Comparison of ENCODE assay signal across 8 cellular contexts in the genomic region with DNA sequence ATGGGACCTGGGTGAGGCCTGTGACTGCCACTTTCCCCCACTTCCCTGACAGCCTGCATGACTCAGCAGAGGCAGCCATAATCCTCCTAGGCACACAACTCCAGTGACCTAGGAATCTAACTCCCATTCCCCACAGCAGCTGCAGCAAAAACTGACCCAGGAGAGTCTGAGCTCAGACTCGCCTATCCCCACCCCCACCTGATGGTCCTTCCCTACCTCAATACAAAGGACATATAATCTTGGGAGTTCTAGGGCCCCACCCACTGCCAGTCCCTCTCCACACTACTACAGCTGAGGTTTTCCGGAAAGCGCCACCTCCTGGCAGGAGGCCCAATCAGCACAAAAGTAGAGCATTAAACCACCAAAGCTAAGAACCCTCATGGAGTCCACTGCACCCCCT. TPM values are rescaled to one million over a fixed set of nuclear protein-coding genes. Genes with fewer than 3 reads are reported as not detected.
DNase-seq lines count a peak whose midpoint lies in the region; FAIRE-seq and TF ChIP-seq lines count a peak whose summit lies in the region.
"Not testable (repeated sequence)": the region's sequence is repeated elsewhere in the genome, so short reads cannot be mapped to it uniquely, and the experiment has no call there.

No MANE protein-coding gene starts in this region.

- H4K20me1 ChIP-seq in H9 (ENCODE audit: control insufficient read depth, insufficient read depth, insufficient read length); H1 (replicated peaks in 1 of 2; ENCODE audit: control insufficient read depth in 1 of 2, insufficient read depth in 2 of 2, low read length in 2 of 2): not testable (repeated sequence)

- not testable (repeated sequence) for H3K14ac ChIP-seq in H9 (ENCODE audit: insufficient read depth, low read length); H1 (ENCODE audit: insufficient read length)

- not testable (repeated sequence) for H3K4ac ChIP-seq in H9 (ENCODE audit: low read depth, low read length); H1 (replicated peaks; ENCODE audit: insufficient read length, low read depth, low read length)

- H3T11ph ChIP-seq in H9 (ENCODE audit: low read length), result not testable (repeated sequence)

- H3K79me1 ChIP-seq in H9 (ENCODE audit: insufficient read depth, low read depth, low read length, poor library complexity, severe bottlenecking); H1 (ENCODE audit: low read depth, low read length): not testable (repeated sequence)

- DNase-seq in D721Med (ENCODE audit: insufficient read length, low spot score), result not testable (repeated sequence)
- DNase-seq in H9 (peak; percentile 74), MV-4-11 (lab: John Stamatoyannopoulos, UW) (peak; percentile 7), SJCRH30 (peak; percentile 55 to 58), activated T-cell treated with anti-CD3 and anti-CD28 coated beads for 48 hours (ENCODE audit: low read depth) (peak; percentile 21), H1 (ENCODE audit: low read depth in 1 of 2, low spot score in 2 of 2) (peak; percentile 17 to 84), islet precursor cell (peak; percentile 66)
- peak; percentile 33 for DNase-seq in stimulated activated CD4-positive, alpha-beta T cell treated with anti-CD3 and anti-CD28 coated beads, Interleukin-1b, Interleukin-23, amount 100 ng/mL, for 48 hours

- CTCF ChIA-PET in H1 (lab: Charles Lee; ENCODE audit: partially characterized antibody), result interaction anchor here (0.6 to 3.4 kb wide), 18 partner anchors 9 to 441 kb away, joined by 3 to 31 read pairs (median 3); no protein-coding TSS in a partner anchor

- not testable (repeated sequence) for H3K23ac ChIP-seq in H9 (ENCODE audit: insufficient read length, low read depth, low read length); H1 (ENCODE audit: insufficient read length)

- not testable (repeated sequence) for H3K18ac ChIP-seq in H9 (ENCODE audit: insufficient read length, low read depth, low read length); H1 (ENCODE audit: extremely low read depth, low read length)

- H4K8ac ChIP-seq in H9 (replicated peaks; ENCODE audit: insufficient read length, low read depth, low read length), result not testable (repeated sequence)
- peak overlapping the region; percentile 51; the same call in 1 of the 2 replicates for H4K8ac ChIP-seq in H1 (ENCODE audit: extremely low read depth, insufficient read depth, low read length)

- H3K4me2 ChIP-seq in H9 (ENCODE audit: insufficient read depth, insufficient read length, low read length); H1 (ENCODE audit: insufficient read depth in 1 of 2, low read depth in 2 of 2, low read length in 2 of 2): not testable (repeated sequence)

- H3K36me3 ChIP-seq in SJCRH30 (peaks cover 55% of the 10 kb centered on the region), H1 (ENCODE audit: control insufficient read depth in 2 of 4, insufficient read depth in 4 of 4, low read length in 3 of 4) (peaks cover under 1 to 26% (median 7%) of the 10 kb centered on the region in 4 experiments; a peak in 6 of 8 replicates)

- H3K4me1 Mint-ChIP-seq in H9, result peaks cover 14 to 22% of the 10 kb centered on the region in 2 experiments

- no CpG with 5 or more reads among the region's 3 CpGs for WGBS in H9 (ENCODE audit: extremely low coverage, insufficient read length, low lambda C conversion rate)
- WGBS in H1 (ENCODE audit: extremely low coverage in 1 of 2, insufficient coverage in 1 of 2, insufficient read length in 1 of 2, insufficient replicate concordance in 2 of 2, low coverage in 1 of 2, low lambda C conversion rate in 2 of 2, missing lambda C conversion rate in 1 of 2), 2 experiments, result 81% methylated on average over 3 of the region's 3 CpGs; no CpG with 5 or more reads in 1 of the 2 experiments

- TF ChIP-seq CTCF in D721Med (IDR thresholded peaks at IDR 0.05; ENCODE audit: insufficient read depth, missing control alignments) (peak; percentile 5), H9 (conservative IDR thresholded peaks at IDR 0.05) (peak; percentile 66), H1 (IDR thresholded peaks at IDR 0.05; ENCODE audit: control extremely low read depth in 1 of 3, insufficient read depth in 1 of 3, low read depth in 1 of 3, low read length in 3 of 3) (peak; percentile 50 to 69 (median 52))

- H2BK15ac ChIP-seq in H9 (ENCODE audit: low read depth, low read length), result not testable (repeated sequence)
- peak overlapping the region; percentile 3; the same call in 1 of the 2 replicates for H2BK15ac ChIP-seq in H1 (ENCODE audit: low read length)

- not testable (repeated sequence) for H3K79me2 ChIP-seq in H9 (ENCODE audit: insufficient read depth, low read length)
- H3K79me2 ChIP-seq in H1 (ENCODE audit: control insufficient read depth in 1 of 2, insufficient read depth in 2 of 2, low read length in 2 of 2), result peaks cover 0 to 16% of the 10 kb centered on the region in 2 experiments; a peak in 2 of 4 replicates

- peaks cover 61 to 77% (median 75%) of the 10 kb centered on the region in 3 experiments for H3K36me3 Mint-ChIP-seq in H9 (ENCODE audit: insufficient read depth in 1 of 3, low read depth in 3 of 3)

- POLR2A ChIA-PET in H1 (lab: Charles Lee; ENCODE audit: partially characterized antibody), result interaction anchor here (1.0 to 1.3 kb wide), 2 partner anchors 12 to 19 kb away, joined by 3 to 4 read pairs; no protein-coding TSS in a partner anchor

- not testable (repeated sequence) for H3K4me3 Mint-ChIP-seq in H9

- peak in 1 of 2 experiments; percentile 27; a peak in 2 of 4 replicates for TF ChIP-seq RAD21 in H1 (IDR thresholded peaks at IDR 0.05 in 1 of 2, conservative IDR thresholded peaks at IDR 0.05 in 1 of 2; ENCODE audit: low read depth in 2 of 2, low read length in 2 of 2)

- not testable (repeated sequence) for H3K4me3 ChIP-seq in SJCRH30; H1 (ENCODE audit: extremely low read depth in 1 of 4, insufficient read depth in 2 of 4, low read depth in 3 of 4, low read length in 4 of 4)

- not testable (repeated sequence) for H2BK12ac ChIP-seq in H9 (ENCODE audit: insufficient read length, low read depth, low read length); H1 (ENCODE audit: low read depth, low read length)

- not testable (repeated sequence) for H3K4me1 ChIP-seq in H9 (ENCODE audit: insufficient read depth, low read length); SJCRH30; H1 (replicated peaks in 1 of 4; ENCODE audit: control insufficient read depth in 3 of 4, insufficient read depth in 4 of 4, low read length in 3 of 4)

- not testable (repeated sequence) for H3K9ac ChIP-seq in H9 (ENCODE audit: extremely low read depth, insufficient read length, low read length); H1 (replicated peaks in 1 of 4; ENCODE audit: extremely low read depth in 1 of 4, low read depth in 3 of 4, low read length in 3 of 4)

- not testable (repeated sequence) for H2BK20ac ChIP-seq in H9 (ENCODE audit: low read depth, low read length, poor library complexity, severe bottlenecking); H1 (ENCODE audit: low read length)

- 0 out of 3 replicates have a peak, but pooled peaks of 1 of the 2 experiments have one; percentile 26 for TF ChIP-seq POLR2A in H1 (IDR thresholded peaks at IDR 0.05; ENCODE audit: control extremely low read depth in 1 of 2, low read depth in 2 of 2, low read length in 2 of 2)

- not testable (repeated sequence) for H2BK120ac ChIP-seq in H9 (ENCODE audit: low read depth, low read length, poor library complexity, severe bottlenecking); H1 (replicated peaks; ENCODE audit: low read depth, low read length)

- H3K9me3 Mint-ChIP-seq in H9, result not testable (repeated sequence)

- H3K56ac ChIP-seq in H9 (ENCODE audit: insufficient read length, low read depth, low read length); H1 (replicated peaks; ENCODE audit: insufficient read length, low read depth, low read length): not testable (repeated sequence)

- H3K9me3 ChIP-seq in H9 (ENCODE audit: control insufficient read depth, low read depth, low read length); SJCRH30 (replicated peaks); H1 (ENCODE audit: insufficient read depth in 2 of 2, low read depth in 1 of 2, low read length in 1 of 2): not testable (repeated sequence)

- not testable (repeated sequence) for H4K91ac ChIP-seq in H9 (ENCODE audit: insufficient read length, low read depth, low read length); H1 (replicated peaks; ENCODE audit: insufficient read length, low read length)

- H2AFZ ChIP-seq in H9 (ENCODE audit: low read length); H1 (ENCODE audit: low read length): not testable (repeated sequence)

- H2BK5ac ChIP-seq in H9 (ENCODE audit: insufficient read length, low read length); H1 (ENCODE audit: low read depth, low read length): not testable (repeated sequence)

- not testable (repeated sequence) for TF ChIP-seq EP300 in H1 (IDR thresholded peaks at IDR 0.05; ENCODE audit: borderline replicate concordance in 1 of 2, low read depth in 2 of 2, low read length in 2 of 2)

- FAIRE-seq in D721Med (lab: Jason Lieb, UNC), result not testable (repeated sequence)
- FAIRE-seq in H1 (lab: Jason Lieb, UNC), result peak; percentile 28

- H3K23me2 ChIP-seq in H9 (ENCODE audit: insufficient read length, low read depth, low read length, poor library complexity, severe bottlenecking); H1 (ENCODE audit: low read depth, low read length): not testable (repeated sequence)

- not testable (repeated sequence) for H3K27me3 Mint-ChIP-seq in H9 (ENCODE audit: low read depth)

- H2AK5ac ChIP-seq in H9 (ENCODE audit: insufficient read length, low read length); H1 (ENCODE audit: low read depth, low read length): not testable (repeated sequence)

- H3K27me3 ChIP-seq in H9 (ENCODE audit: insufficient read depth, low read length); SJCRH30; H1 (replicated peaks in 1 of 4; ENCODE audit: control insufficient read depth in 3 of 4, extremely low read depth in 1 of 4, insufficient read depth in 3 of 4, low read length in 3 of 4): not testable (repeated sequence)

- not testable (repeated sequence) for H4K5ac ChIP-seq in H9 (ENCODE audit: insufficient read length, low read depth, low read length)
- H4K5ac ChIP-seq in H1 (ENCODE audit: insufficient read length, low read depth, low read length), result peak overlapping the region; percentile 19

- peak overlapping the region; percentile 53 to 95 (median 77); a peak in 6 of 7 replicates for H3K27ac Mint-ChIP-seq in H9

- H3K27ac ChIP-seq in H9 (ENCODE audit: insufficient read length, low read depth, low read length); SJCRH30; H1 (ENCODE audit: low read depth, low read length): not testable (repeated sequence)

RNA-seq across cellular contexts. Expression of gene NDC1, which starts 26.6 kb away (rescaled TPM):
- 49.3 and 50.2 TPM in 2 replicates for total RNA-seq in H9 (2021)
- total RNA-seq in SJCRH30 (2014; rRNA removed; shearing (Covaris generic)), result 96.4 and 107 TPM in 2 replicates
- 57.0 and 62.9 TPM in 2 replicates for total RNA-seq in H1 (2021; fragmentation: NEBNext Ultra II Directional; extraction: Animal tissue kit (Norgen Biotek cat#: 25700))
- polyA plus RNA-seq in H1 (2011; rRNA removed), result 38.5 and 66.1 TPM in 2 replicates
- 41.3 TPM for polyA plus RNA-seq in H1 (2011; cell fraction: cytosol; rRNA removed)
- polyA plus RNA-seq in H1 (2011; cell fraction: nucleus; rRNA removed), result 20.1 TPM
- polyA plus RNA-seq in H1 (2012, experiment 1 of 2), result 24.5 to 38.0 TPM (median 31.0 TPM) in 4 replicates
- polyA plus RNA-seq in H1 (2012, experiment 2 of 2), result 5.0 TPM
- 55.2 TPM for polyA plus RNA-seq in H1 (2013, experiment 1 of 2)
- 66.4 TPM for polyA plus RNA-seq in H1 (2013, experiment 2 of 2)
- polyA minus RNA-seq in H1 (2011; rRNA and poly(A)+ RNA removed), result 139 and 164 TPM in 2 replicates
- polyA minus RNA-seq in H1 (2011; cell fraction: cytosol; rRNA and poly(A)+ RNA removed), result 51.7 TPM
- 46.0 TPM for polyA minus RNA-seq in H1 (2011; cell fraction: nucleus; rRNA and poly(A)+ RNA removed)

Comparison
In these comparisons a context has a peak if more than half of its experiments do, and no peak if none do; other contexts are left out.
1. CTCF ChIP-seq: peak in every context shown above with its lines; median percentile 66 in H9; 52 in H1; 5 in D721Med.